1 cellular context compared by ENCODE assay signal in the genomic region with DNA sequence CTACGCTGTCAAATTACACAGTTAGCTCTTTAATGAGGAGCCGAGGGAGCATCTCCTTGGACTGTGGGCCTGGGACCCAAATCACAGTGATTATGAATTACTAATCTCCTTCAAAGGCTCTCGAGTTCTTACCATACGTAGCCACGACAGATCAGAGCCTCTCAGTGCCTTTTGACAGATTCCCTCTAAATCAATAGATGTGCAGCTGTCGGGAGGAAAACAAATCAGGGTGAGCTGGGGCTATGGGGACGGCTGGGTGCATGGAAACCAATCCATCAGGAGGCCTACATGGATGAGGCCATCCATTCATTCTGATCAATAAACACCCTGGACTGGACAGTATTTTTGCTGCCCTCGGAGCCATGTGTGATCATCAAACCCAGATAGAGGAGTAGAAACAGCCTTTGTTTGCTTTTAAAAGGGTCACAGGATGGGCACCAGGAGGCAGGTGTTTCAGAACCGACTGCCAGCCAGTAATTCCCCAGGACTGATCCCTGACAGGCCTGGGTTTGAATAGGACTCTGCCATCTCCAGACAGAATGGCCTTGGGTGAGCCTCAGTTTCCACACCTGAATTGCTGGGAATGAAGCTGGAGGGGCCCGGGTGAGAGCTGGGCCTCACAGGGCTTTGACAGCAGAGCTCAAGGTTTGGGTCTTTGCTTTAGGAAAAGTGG.
TF ChIP-seq lines count a peak whose summit lies in the region.

No MANE protein-coding gene starts in this region.

TF ChIP-seq in SK-N-SH, 30 proteins besides CTCF, POLR2A, EP300 and RAD21 (continued from another document):
- TF ChIP-seq REST (IDR thresholded peaks at IDR 0.05; ENCODE audit: low read depth, low read length) (no peak), NFIC (IDR thresholded peaks at IDR 0.05; ENCODE audit: borderline replicate concordance) (no peak), RXRA (IDR thresholded peaks at IDR 0.05; ENCODE audit: borderline replicate concordance, low read depth) (no peak), SMC3 (IDR thresholded peaks at IDR 0.05; ENCODE audit: low read depth, low read length) (no peak), ELF1 (IDR thresholded peaks at IDR 0.05) (no peak), YY1 (IDR thresholded peaks at IDR 0.05; ENCODE audit: low read depth) (no peak), EZH2phosphoT487 (IDR thresholded peaks at IDR 0.05; ENCODE audit: borderline replicate concordance, low read depth) (no peak), RCOR1 (IDR thresholded peaks at IDR 0.05; ENCODE audit: low read length) (no peak)
- TF ChIP-seq, protein P1, sequence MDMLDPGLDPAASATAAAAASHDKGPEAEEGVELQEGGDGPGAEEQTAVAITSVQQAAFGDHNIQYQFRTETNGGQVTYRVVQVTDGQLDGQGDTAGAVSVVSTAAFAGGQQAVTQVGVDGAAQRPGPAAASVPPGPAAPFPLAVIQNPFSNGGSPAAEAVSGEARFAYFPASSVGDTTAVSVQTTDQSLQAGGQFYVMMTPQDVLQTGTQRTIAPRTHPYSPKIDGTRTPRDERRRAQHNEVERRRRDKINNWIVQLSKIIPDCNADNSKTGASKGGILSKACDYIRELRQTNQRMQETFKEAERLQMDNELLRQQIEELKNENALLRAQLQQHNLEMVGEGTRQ (IDR thresholded peaks at IDR 0.05; ENCODE audit: borderline replicate concordance, low read depth, low read length), result no peak
- TF ChIP-seq, protein P2, sequence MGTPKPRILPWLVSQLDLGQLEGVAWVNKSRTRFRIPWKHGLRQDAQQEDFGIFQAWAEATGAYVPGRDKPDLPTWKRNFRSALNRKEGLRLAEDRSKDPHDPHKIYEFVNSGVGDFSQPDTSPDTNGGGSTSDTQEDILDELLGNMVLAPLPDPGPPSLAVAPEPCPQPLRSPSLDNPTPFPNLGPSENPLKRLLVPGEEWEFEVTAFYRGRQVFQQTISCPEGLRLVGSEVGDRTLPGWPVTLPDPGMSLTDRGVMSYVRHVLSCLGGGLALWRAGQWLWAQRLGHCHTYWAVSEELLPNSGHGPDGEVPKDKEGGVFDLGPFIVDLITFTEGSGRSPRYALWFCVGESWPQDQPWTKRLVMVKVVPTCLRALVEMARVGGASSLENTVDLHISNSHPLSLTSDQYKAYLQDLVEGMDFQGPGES (IDR thresholded peaks at IDR 0.05; ENCODE audit: low read depth, low read length), result no peak
